Comparison of ENCODE assay signal across 8 cellular contexts in the genomic region with DNA sequence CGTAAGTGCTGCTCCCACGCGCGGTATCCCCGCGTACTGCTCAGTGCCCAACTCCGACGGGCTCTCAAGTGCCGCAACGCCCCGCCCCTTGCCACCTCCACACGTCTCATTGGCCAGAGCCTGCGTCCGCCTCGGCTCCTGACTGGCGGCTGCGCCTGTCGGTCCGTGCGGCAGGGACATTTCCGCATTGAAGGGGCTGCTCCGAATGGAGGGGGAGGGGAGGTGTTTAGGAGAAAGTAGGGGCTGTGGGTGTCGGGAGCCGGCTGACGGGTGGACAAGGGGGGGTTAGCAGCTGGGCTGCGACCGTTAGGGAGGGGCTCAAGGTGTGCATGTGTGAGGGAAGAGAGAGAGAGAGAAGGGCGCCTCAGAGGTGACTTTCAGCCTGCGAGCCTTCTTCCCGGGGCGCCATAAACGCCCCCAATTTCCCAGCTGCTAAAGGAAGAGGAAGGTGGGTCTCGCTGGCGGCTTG. TPM values are rescaled to one million over a fixed set of nuclear protein-coding genes. Genes with fewer than 3 reads are reported as not detected.
DNase-seq lines count a peak whose midpoint lies in the region; ATAC-seq and TF ChIP-seq lines count a peak whose summit lies in the region.

No MANE protein-coding gene starts in this region.

- H3K9ac ChIP-seq in duodenal mucosa (ENCODE audit: low read depth in 1 of 2, low read length in 2 of 2), result peak overlapping the region; percentile 95 to 98

- CTCF ChIA-PET in CD4-positive, alpha-beta memory T cell (lab: Charles Lee; ENCODE audit: partially characterized antibody), result interaction anchor here (1.0 to 4.1 kb wide), 8 partner anchors 9 to 34 kb away, joined by 3 to 37 read pairs (median 5); no protein-coding TSS in a partner anchor
- CTCF ChIA-PET in activated CD4-positive, alpha-beta memory T cell treated with anti-CD3 and anti-CD28 coated beads, Interleukin-2, amount 10 ng/mL, durations not matched to agents 7 days and 5 days (lab: Charles Lee), result interaction anchor here (0.6 to 7.6 kb wide), 6 partner anchors 9 to 683 kb away, joined by 3 to 167 read pairs (median 4); a partner anchor contains a TSS

- intact Hi-C loops in CD4-positive, alpha-beta memory T cell (cut with micrococcal nuclease), result loop anchor here (1.0 to 5.0 kb wide), 12 partner anchors 15 to 1644 kb away; a partner anchor contains a TSS
- intact Hi-C loops in lower leg skin (cut with DNase I; ENCODE audit: low total_unique reads), result no loop called here

- peak; percentile 92 for ATAC-seq in GM19455 (IDR thresholded peaks at IDR 0.05; ENCODE audit: unreplicated experiment)

- peak overlapping the region; percentile 63 to 85 for H3K4me3 ChIP-seq in CD4-positive, alpha-beta memory T cell (ENCODE audit: low read length in 2 of 2)
- peak overlapping the region; percentile 86 to 90 for H3K4me3 ChIP-seq in duodenal mucosa (ENCODE audit: low read depth in 1 of 2, low read length in 2 of 2)
- H3K4me3 ChIP-seq in lower leg skin (ENCODE audit: low read depth, poor library complexity, severe bottlenecking), result peak overlapping the region; percentile 96

- peak overlapping the region; percentile 95 to 100 (median 97) for H3K27ac Mint-ChIP-seq in CD4-positive, alpha-beta memory T cell
- peak overlapping the region; percentile 95 for H3K27ac Mint-ChIP-seq in activated CD4-positive, alpha-beta memory T cell treated with anti-CD3 and anti-CD28 coated beads, Interleukin-2, amount 10 ng/mL, durations not matched to agents 7 days and 5 days

- TF ChIP-seq CTCF in lower leg skin (IDR thresholded peaks at IDR 0.05), result peak in 1 of 3 donors; percentile 45

- POLR2A ChIA-PET in CD4-positive, alpha-beta memory T cell (lab: Charles Lee; ENCODE audit: partially characterized antibody), result interaction anchor here (0.6 to 3.9 kb wide), 18 partner anchors 9 to 1387 kb away, joined by 3 to 113 read pairs (median 6); a partner anchor contains a TSS
- POLR2A ChIA-PET in activated CD4-positive, alpha-beta memory T cell treated with anti-CD3 and anti-CD28 coated beads, Interleukin-2, amount 10 ng/mL, durations not matched to agents 7 days and 5 days (lab: Charles Lee), result interaction anchor here (0.7 to 7.5 kb wide), 36 partner anchors 9 to 1387 kb away, joined by 3 to 738 read pairs (median 5); a partner anchor contains a TSS

- H3K4me1 Mint-ChIP-seq in CD4-positive, alpha-beta memory T cell, result peaks cover 35 to 56% (median 46%) of the 10 kb centered on the region in 4 donors
- H3K4me1 Mint-ChIP-seq in activated CD4-positive, alpha-beta memory T cell treated with anti-CD3 and anti-CD28 coated beads, Interleukin-2, amount 10 ng/mL, durations not matched to agents 7 days and 5 days, result peaks cover 46% of the 10 kb centered on the region

- H3K36me3 Mint-ChIP-seq in CD4-positive, alpha-beta memory T cell, result peaks cover 0 to 19% of the 10 kb centered on the region in 2 donors
- H3K36me3 Mint-ChIP-seq in activated CD4-positive, alpha-beta memory T cell treated with anti-CD3 and anti-CD28 coated beads, Interleukin-2, amount 10 ng/mL, durations not matched to agents 7 days and 5 days (ENCODE audit: low read depth), result peaks cover 44% of the 10 kb centered on the region

- peak in 1 of 2 donors; percentile 88 for TF ChIP-seq POLR2A in lower leg skin (IDR thresholded peaks at IDR 0.05)

- H3K27me3 Mint-ChIP-seq in CD4-positive, alpha-beta memory T cell, result no peaks in the 10 kb centered on the region
- no peaks in the 10 kb centered on the region for H3K27me3 Mint-ChIP-seq in activated CD4-positive, alpha-beta memory T cell treated with anti-CD3 and anti-CD28 coated beads, Interleukin-2, amount 10 ng/mL, durations not matched to agents 7 days and 5 days

- no peaks in the 10 kb centered on the region for H3K9me3 ChIP-seq in CD4-positive, alpha-beta memory T cell (ENCODE audit: control insufficient read depth in 1 of 2, low read length in 2 of 2)
- H3K9me3 ChIP-seq in duodenal mucosa (ENCODE audit: control insufficient read depth in 1 of 2, low read length in 2 of 2), result no peaks in the 10 kb centered on the region

- no peaks in the 10 kb centered on the region for H3K36me3 ChIP-seq in CD4-positive, alpha-beta memory T cell (ENCODE audit: insufficient read depth, low read length)
- H3K36me3 ChIP-seq in duodenal mucosa (ENCODE audit: control insufficient read depth in 1 of 2, insufficient read depth in 2 of 2, low read length in 2 of 2), result no peaks in the 10 kb centered on the region

- peaks cover 0 to 5% (median 0%) of the 10 kb centered on the region in 8 donors for H3K9me3 Mint-ChIP-seq in CD4-positive, alpha-beta memory T cell
- peaks cover 4% of the 10 kb centered on the region for H3K9me3 Mint-ChIP-seq in activated CD4-positive, alpha-beta memory T cell treated with anti-CD3 and anti-CD28 coated beads, Interleukin-2, amount 10 ng/mL, durations not matched to agents 7 days and 5 days

- H3K4me1 ChIP-seq in CD4-positive, alpha-beta memory T cell (ENCODE audit: insufficient read depth, low read length), result peaks cover 37% of the 10 kb centered on the region
- H3K4me1 ChIP-seq in duodenal mucosa (ENCODE audit: control insufficient read depth in 1 of 2, insufficient read depth in 2 of 2, low read length in 2 of 2), result peaks cover 27% of the 10 kb centered on the region in 2 donors

- H3K27ac ChIP-seq in CD4-positive, alpha-beta memory T cell (ENCODE audit: low read depth, low read length), result peak overlapping the region; percentile 71
- H3K27ac ChIP-seq in duodenal mucosa (ENCODE audit: low read depth, low read length), result peak overlapping the region; percentile 97

- H3K4me3 Mint-ChIP-seq in CD4-positive, alpha-beta memory T cell, result peak overlapping the region; percentile 96 to 100 (median 98)
- peak overlapping the region; percentile 99 for H3K4me3 Mint-ChIP-seq in activated CD4-positive, alpha-beta memory T cell treated with anti-CD3 and anti-CD28 coated beads, Interleukin-2, amount 10 ng/mL, durations not matched to agents 7 days and 5 days

- peak; percentile 96 to 99 (median 97) for DNase-seq in CD4-positive, alpha-beta memory T cell
- DNase-seq in HK-2 (ENCODE audit: unreplicated experiment) (peak; percentile 98), NCI-H82 treated with DMSO at 0.1 percent for 48 hours (lab: John Stamatoyannopoulos, UW; ENCODE audit: unreplicated experiment) (peak; percentile 97), lower leg skin (ENCODE audit: low spot score in 2 of 2) (peak; percentile 99 to 100)
- DNase-seq in activated CD4-positive, alpha-beta memory T cell treated with anti-CD3 and anti-CD28 coated beads, Interleukin-2, amount 10 ng/mL, durations not matched to agents 7 days and 5 days, result peak; percentile 99
- peak; percentile 97 to 98 for DNase-seq in stimulated activated CD4-positive, alpha-beta T cell treated with anti-CD3 and anti-CD28 coated beads, Interleukin-4, amount 100 ng/mL, for 4 hours

- H3K27me3 ChIP-seq in CD4-positive, alpha-beta memory T cell (ENCODE audit: insufficient read depth, low read length), result no peaks in the 10 kb centered on the region
- H3K27me3 ChIP-seq in duodenal mucosa (ENCODE audit: control insufficient read depth in 1 of 2, insufficient read depth in 2 of 2, low read length in 2 of 2), result no peaks in the 10 kb centered on the region

- 0% methylated on average over 32 to 34 of the region's 34 CpGs for WGBS in lower leg skin, 2 donors

RNA-seq across cellular contexts. Expression of a gene that starts 0.9 kb away (rescaled TPM):
- total RNA-seq in CD4-positive, alpha-beta memory T cell, result 10 to 100 TPM; 77.6 to 92.7 TPM
- polyA plus RNA-seq in CD4-positive, alpha-beta memory T cell, result 100 to 1,000 TPM; 137 to 224 TPM
- 100 to 1,000 TPM; 180 TPM for total RNA-seq in activated CD4-positive, alpha-beta memory T cell treated with anti-CD3 and anti-CD28 coated beads, Interleukin-2, amount 10 ng/mL, durations not matched to agents 7 days and 5 days
- 100 to 1,000 TPM in 1 of 4 donors, 10 to 100 TPM in 3; 61.1 to 153 (median 92.7) TPM for total RNA-seq in lower leg skin

Comparison
In these comparisons a context has a peak if more than half of its experiments do, and no peak if none do; other contexts are left out.
1. Peak in every context shown above with its lines: DNase-seq, ATAC-seq, H3K4me3 ChIP-seq and H3K27ac ChIP-seq.